In genomic region chr3:186922790-186923189, GRCh38 we compare ENCODE assay signal across 22 cellular contexts.
"Had no signal": no experiment of that assay in that cellular context is flagged by ENCODE, and none has a peak within 500 bp of the region (broad histone marks: within the 10 kb centered on the region; RNA-seq: fewer than 3 reads in every experiment).

No MANE protein-coding gene starts in this region.

- H3K27ac ChIP-seq: pancreas had no signal

- H3K36me3 Mint-ChIP-seq: activated naive CD4-positive, alpha-beta T cell treated with anti-CD3 and anti-CD28 coated beads, Interleukin-2, amount 10 ng/mL, durations not matched to agents 7 days and 5 days had no signal

- FAIRE-seq: pancreas had no signal

- DNase-seq: activated CD4-positive, alpha-beta memory T cell treated with anti-CD3 and anti-CD28 coated beads, Interleukin-2, amount 10 ng/mL, durations not matched to agents 7 days and 5 days; activated CD4-positive, alpha-beta T cell treated with anti-CD3 and anti-CD28 coated beads for 48 hours; activated CD4-positive, CD25-positive, alpha-beta regulatory T cell; activated naive CD4-positive, alpha-beta T cell treated with anti-CD3 and anti-CD28 coated beads, Interleukin-2, amount 10 ng/mL, durations not matched to agents 7 days and 5 days; activated naive CD8-positive, alpha-beta T cell treated with anti-CD3 and anti-CD28 coated beads, Interleukin-2, amount 50 U/mL, for 24 hours; activated T-cell treated with anti-CD3 and anti-CD28 coated beads, Interleukin-2, amount 50 U/mL, for 4 hours; anterior cingulate cortex; cerebellar nuclear complex; effector memory CD4-positive, alpha-beta T cell; foreskin melanocyte; head of caudate nucleus; mesenchymal stem cell; mucosa of descending colon; naive thymus-derived CD4-positive, alpha-beta T cell; pancreas; stimulated activated CD4-positive, alpha-beta T cell treated with anti-CD3 and anti-CD28 coated beads, Interleukin-12 subunit alpha, Interleukin-12 subunit beta, amount 100 ng/mL, for 4 hours; stimulated activated CD4-positive, alpha-beta T cell treated with anti-CD3 and anti-CD28 coated beads, Interleukin-1b, Interleukin-23, amount 100 ng/mL, for 48 hours; stimulated activated CD8-positive, alpha-beta memory T cell treated with anti-CD3 and anti-CD28 coated beads, Interleukin-4, amount 100 ng/mL, for 48 hours; stimulated activated naive CD4-positive, alpha-beta T cell; T-helper 1 cell; T-helper 9 cell had no signal

- H3K9me3 Mint-ChIP-seq: activated CD4-positive, alpha-beta memory T cell treated with anti-CD3 and anti-CD28 coated beads, Interleukin-2, amount 10 ng/mL, durations not matched to agents 7 days and 5 days; activated naive CD4-positive, alpha-beta T cell treated with anti-CD3 and anti-CD28 coated beads, Interleukin-2, amount 10 ng/mL, durations not matched to agents 7 days and 5 days; activated naive CD8-positive, alpha-beta T cell treated with anti-CD3 and anti-CD28 coated beads, Interleukin-2, amount 50 U/mL, for 24 hours; activated T-cell treated with anti-CD3 and anti-CD28 coated beads, Interleukin-2, amount 50 U/mL, for 4 hours; dendritic cell treated with granulocyte-macrophage colony-stimulating factor and Interleukin-4, amounts not matched to agents 40 ng/mL and 50 ng/mL, for 4 days; naive thymus-derived CD4-positive, alpha-beta T cell had no signal

- H3K9me3 ChIP-seq: mucosa of descending colon, pancreas had no signal

- ATAC-seq: activated naive CD8-positive, alpha-beta T cell treated with anti-CD3 and anti-CD28 coated beads, Interleukin-2, amount 50 U/mL, for 24 hours; activated T-cell treated with anti-CD3 and anti-CD28 coated beads, Interleukin-2, amount 50 U/mL, for 4 hours; mucosa of descending colon; naive thymus-derived CD4-positive, alpha-beta T cell; pancreas had no signal

- H3K4me3 Mint-ChIP-seq: activated CD4-positive, alpha-beta memory T cell treated with anti-CD3 and anti-CD28 coated beads, Interleukin-2, amount 10 ng/mL, durations not matched to agents 7 days and 5 days; activated naive CD4-positive, alpha-beta T cell treated with anti-CD3 and anti-CD28 coated beads, Interleukin-2, amount 10 ng/mL, durations not matched to agents 7 days and 5 days; activated naive CD8-positive, alpha-beta T cell treated with anti-CD3 and anti-CD28 coated beads, Interleukin-2, amount 50 U/mL, for 24 hours; activated T-cell treated with anti-CD3 and anti-CD28 coated beads, Interleukin-2, amount 50 U/mL, for 4 hours; dendritic cell treated with granulocyte-macrophage colony-stimulating factor and Interleukin-4, amounts not matched to agents 40 ng/mL and 50 ng/mL, for 4 days; naive thymus-derived CD4-positive, alpha-beta T cell had no signal

- H3K27me3 Mint-ChIP-seq: activated CD4-positive, alpha-beta memory T cell treated with anti-CD3 and anti-CD28 coated beads, Interleukin-2, amount 10 ng/mL, durations not matched to agents 7 days and 5 days; activated naive CD4-positive, alpha-beta T cell treated with anti-CD3 and anti-CD28 coated beads, Interleukin-2, amount 10 ng/mL, durations not matched to agents 7 days and 5 days; activated naive CD8-positive, alpha-beta T cell treated with anti-CD3 and anti-CD28 coated beads, Interleukin-2, amount 50 U/mL, for 24 hours; dendritic cell treated with granulocyte-macrophage colony-stimulating factor and Interleukin-4, amounts not matched to agents 40 ng/mL and 50 ng/mL, for 4 days had no signal

- H3K27ac Mint-ChIP-seq: activated CD4-positive, alpha-beta memory T cell treated with anti-CD3 and anti-CD28 coated beads, Interleukin-2, amount 10 ng/mL, durations not matched to agents 7 days and 5 days; activated naive CD4-positive, alpha-beta T cell treated with anti-CD3 and anti-CD28 coated beads, Interleukin-2, amount 10 ng/mL, durations not matched to agents 7 days and 5 days; activated naive CD8-positive, alpha-beta T cell treated with anti-CD3 and anti-CD28 coated beads, Interleukin-2, amount 50 U/mL, for 24 hours; dendritic cell treated with granulocyte-macrophage colony-stimulating factor and Interleukin-4, amounts not matched to agents 40 ng/mL and 50 ng/mL, for 4 days; naive thymus-derived CD4-positive, alpha-beta T cell had no signal

- H3K4me3 ChIP-seq: mucosa of descending colon, pancreas had no signal

- H3K4me1 ChIP-seq: pancreas had no signal

- H3K36me3 ChIP-seq: pancreas had no signal

- H3K27me3 ChIP-seq: pancreas had no signal
